27 cellular contexts compared by ENCODE assay signal in the genomic region with DNA sequence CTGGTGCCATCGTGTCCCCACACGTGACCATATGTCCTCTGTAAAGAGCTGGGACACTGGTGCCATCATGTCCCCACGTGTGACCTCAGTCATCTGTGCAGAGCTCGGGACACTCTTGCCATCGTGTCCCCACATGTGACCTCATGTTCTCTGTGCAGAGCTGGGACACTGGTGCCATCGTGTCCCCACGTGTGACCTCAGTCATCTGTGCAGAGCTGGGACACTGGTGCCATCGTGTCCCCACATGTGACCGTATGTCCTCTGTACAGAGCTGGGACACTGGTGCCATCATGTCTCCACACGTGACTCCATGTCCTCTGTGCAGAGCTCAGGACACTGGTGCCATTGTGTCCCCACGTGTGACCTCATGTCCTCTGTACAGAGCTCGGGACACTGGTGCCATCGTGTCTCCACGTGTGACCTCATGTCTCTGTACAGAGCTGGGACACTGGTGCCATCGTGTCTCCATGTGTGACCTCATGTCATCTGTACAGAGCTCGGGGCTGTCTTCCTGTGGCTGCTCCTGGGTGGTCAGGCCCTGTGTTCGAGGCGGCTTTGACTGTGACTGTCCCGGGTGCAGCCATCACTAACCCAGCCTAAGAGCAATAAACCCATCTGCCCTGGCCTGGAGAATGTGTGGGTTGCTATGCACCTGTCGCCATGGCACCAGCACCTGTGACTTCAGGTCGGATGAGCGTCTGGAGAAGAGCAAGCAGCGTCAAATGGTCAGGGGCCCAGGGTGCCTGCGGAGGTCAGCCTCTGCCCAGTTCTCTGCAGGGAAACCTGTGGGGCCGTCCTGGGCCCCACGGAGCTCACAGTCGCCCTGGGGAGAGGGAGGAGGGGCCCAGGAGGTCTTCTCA.
DNase-seq lines count a peak whose midpoint lies in the region; FAIRE-seq and TF ChIP-seq lines count a peak whose summit lies in the region.
"Had no signal": no experiment of that assay in that cellular context is flagged by ENCODE, and none has a peak within 500 bp of the region (broad histone marks: within the 10 kb centered on the region; RNA-seq: fewer than 3 reads in every experiment).

No MANE protein-coding gene starts in this region.

- H3K4me1 Mint-ChIP-seq in nephron progenitor cell: peaks cover 49% of the 10 kb centered on the region
- H3K4me1 Mint-ChIP-seq: activated naive CD4-positive, alpha-beta T cell treated with anti-CD3 and anti-CD28 coated beads, Interleukin-2, amount 10 ng/mL, durations not matched to agents 7 days and 5 days; CD8-positive, alpha-beta memory T cell; T-helper 17 cell had no signal

- no peaks in the 10 kb centered on the region for H3K4me1 ChIP-seq in tibial artery
- H3K4me1 ChIP-seq: stomach, transverse colon had no signal

- H3K27me3 ChIP-seq in bronchial epithelial cell (ENCODE audit: control insufficient read depth, insufficient read depth, low read length) (no peaks in the 10 kb centered on the region), tibial artery (peaks cover 0 to 19% of the 10 kb centered on the region in 2 donors)
- H3K27me3 ChIP-seq: neutrophil, transverse colon had no signal

- H3K36me3 ChIP-seq in bronchial epithelial cell (ENCODE audit: control insufficient read depth, insufficient read depth, low read length): no peaks in the 10 kb centered on the region
- no peaks in the 10 kb centered on the region for H3K36me3 ChIP-seq in tibial artery
- H3K36me3 ChIP-seq: neutrophil, stomach, transverse colon had no signal

- H3K4me3 ChIP-seq in bronchial epithelial cell (ENCODE audit: low read depth, low read length): no peak overlapping the region
- H3K4me3 ChIP-seq in tibial artery: no peak overlapping the region
- H3K4me3 ChIP-seq: stomach, transverse colon had no signal

- peak; percentile 66 for FAIRE-seq in bronchial epithelial cell (lab: Jason Lieb, UNC)
- FAIRE-seq: colon, H54, islet of Langerhans had no signal

- no peaks in the 10 kb centered on the region for H3K9me3 ChIP-seq in tibial artery
- H3K9me3 ChIP-seq: neutrophil, SK-N-SH, stomach, transverse colon had no signal

- no peaks in the 10 kb centered on the region for H3K9me3 Mint-ChIP-seq in nephron progenitor cell
- H3K9me3 Mint-ChIP-seq: CD8-positive, alpha-beta memory T cell had no signal

- peak overlapping the region; percentile 68 for H3K27ac Mint-ChIP-seq in nephron progenitor cell
- H3K27ac Mint-ChIP-seq: activated naive CD4-positive, alpha-beta T cell treated with anti-CD3 and anti-CD28 coated beads, Interleukin-2, amount 10 ng/mL, durations not matched to agents 7 days and 5 days; CD8-positive, alpha-beta memory T cell; T-helper 17 cell had no signal

- TF ChIP-seq CTCF in bronchial epithelial cell (IDR thresholded peaks at IDR 0.05; ENCODE audit: insufficient read depth, low read length, severe bottlenecking) (no peak), nephron progenitor cell (IDR thresholded peaks at IDR 0.05) (no peak), tibial artery (IDR thresholded peaks at IDR 0.05) (no peak), GM20000 (IDR thresholded peaks at IDR 0.05; ENCODE audit: extremely low read depth, missing control alignments) (no peak)

- no peak overlapping the region for H3K27ac ChIP-seq in tibial artery
- H3K27ac ChIP-seq: epithelial cell of prostate, neutrophil, stomach, transverse colon had no signal

- no peak overlapping the region for H3K4me3 Mint-ChIP-seq in nephron progenitor cell
- H3K4me3 Mint-ChIP-seq: activated naive CD4-positive, alpha-beta T cell treated with anti-CD3 and anti-CD28 coated beads, Interleukin-2, amount 10 ng/mL, durations not matched to agents 7 days and 5 days; CD8-positive, alpha-beta memory T cell; T-helper 17 cell had no signal

- H3K36me3 Mint-ChIP-seq in nephron progenitor cell (ENCODE audit: low read depth): no peaks in the 10 kb centered on the region
- H3K36me3 Mint-ChIP-seq: activated naive CD4-positive, alpha-beta T cell treated with anti-CD3 and anti-CD28 coated beads, Interleukin-2, amount 10 ng/mL, durations not matched to agents 7 days and 5 days; CD8-positive, alpha-beta memory T cell had no signal

- peaks cover 10% of the 10 kb centered on the region for H3K27me3 Mint-ChIP-seq in nephron progenitor cell (ENCODE audit: low read depth, poor library complexity)
- H3K27me3 Mint-ChIP-seq: activated naive CD4-positive, alpha-beta T cell treated with anti-CD3 and anti-CD28 coated beads, Interleukin-2, amount 10 ng/mL, durations not matched to agents 7 days and 5 days had no signal

- intact Hi-C loops in tibial artery (cut with DNase I; ENCODE audit: low total_unique reads): no loop called here

- DNase-seq in activated CD8-positive, alpha-beta memory T cell treated with anti-CD3 and anti-CD28 coated beads, Interleukin-2, amount 50 U/mL, for 48 hours: peak; percentile 17
- DNase-seq in activated CD8-positive, alpha-beta memory T cell treated with anti-CD3 and anti-CD28 coated beads, Interleukin-2, amount 50 U/mL, for 4 hours: no peak
- no peak for DNase-seq in bronchial epithelial cell (ENCODE audit: low read depth)
- DNase-seq in nephron progenitor cell: no peak
- DNase-seq in tibial artery: peak; percentile 8 to 29
- no peak for DNase-seq in GM20000 (ENCODE audit: low spot score)
- DNase-seq in NCI-H2081 (lab: John Stamatoyannopoulos, UW): no peak
- DNase-seq in OCI-M1 (lab: John Stamatoyannopoulos, UW): no peak
- DNase-seq: activated naive CD4-positive, alpha-beta T cell treated with anti-CD3 and anti-CD28 coated beads, Interleukin-2, amount 10 ng/mL, durations not matched to agents 7 days and 5 days; activated T-cell treated with anti-CD3 and anti-CD28 coated beads, Interleukin-2, amount 50 U/mL, for 48 hours; amygdala; effector CD4-positive, alpha-beta T cell; GF-D8; NCI-H1105; NCI-H2029; NCI-H82; SK-N-SH; stimulated activated CD8-positive, alpha-beta memory T cell treated with anti-CD3 and anti-CD28 coated beads, Interleukin-4, amount 100 ng/mL, for 48 hours; stomach; T-helper 17 cell; transverse colon had no signal

Comparison
In these comparisons a context has a peak if more than half of its experiments do, and no peak if none do; other contexts are left out.
1. DNase-seq: peak in activated CD8-positive, alpha-beta memory T cell treated with anti-CD3 and anti-CD28 coated beads, Interleukin-2, amount 50 U/mL, for 48 hours (single experiment) and tibial artery (2 of 2); none in activated CD8-positive, alpha-beta memory T cell treated with anti-CD3 and anti-CD28 coated beads, Interleukin-2, amount 50 U/mL, for 4 hours (single experiment), bronchial epithelial cell (single experiment), nephron progenitor cell (single experiment), GM20000 (single experiment), NCI-H2081 (0 of 2) and OCI-M1 (single experiment).